ENCODE assay signal across 27 cellular contexts in the genomic region with DNA sequence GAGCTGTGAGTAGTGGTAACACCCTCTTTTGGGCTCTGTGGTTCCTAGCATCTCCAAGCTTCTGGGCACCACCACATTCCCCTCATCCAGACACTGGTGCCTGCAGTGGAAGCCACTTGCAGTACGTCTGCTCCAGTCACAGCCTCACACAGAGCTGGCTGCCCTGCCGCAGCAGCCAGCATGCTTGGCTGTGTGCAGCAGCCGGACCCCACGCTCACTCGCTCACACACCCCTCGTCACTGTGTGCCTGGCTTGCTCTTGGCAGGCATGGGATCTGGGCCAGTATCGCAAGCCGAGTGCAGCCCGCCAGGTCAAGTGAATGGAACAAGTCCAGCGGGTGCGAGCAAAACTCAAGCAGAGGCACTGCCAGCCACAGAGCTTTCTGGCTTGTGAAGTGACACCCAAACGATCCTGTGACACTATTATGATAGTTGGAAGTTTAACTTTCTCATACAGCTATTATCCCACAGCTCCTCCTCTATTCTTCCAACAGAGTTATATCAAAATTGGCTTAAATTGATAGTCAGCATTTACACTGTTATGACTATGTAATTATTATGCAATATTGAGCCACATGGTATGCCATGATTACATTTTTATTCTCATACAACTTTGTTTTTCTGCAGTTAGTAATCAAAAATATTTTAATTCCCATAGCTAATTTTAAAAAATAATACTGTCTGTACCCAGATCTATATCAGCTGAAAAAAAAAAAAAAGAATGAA.
"Had no signal": no experiment of that assay in that cellular context is flagged by ENCODE, and none has a peak within 500 bp of the region (broad histone marks: within the 10 kb centered on the region; RNA-seq: fewer than 3 reads in every experiment).

No MANE protein-coding gene starts in this region.

- ATAC-seq: activated CD4-positive, alpha-beta T cell treated with anti-CD3 and anti-CD28 coated beads for 36 hours; activated CD8-positive, alpha-beta memory T cell treated with anti-CD3 and anti-CD28 coated beads, Interleukin-2, amount 10 ng/mL, durations not matched to agents 7 days and 5 days; activated CD8-positive, alpha-beta T cell treated with anti-CD3 and anti-CD28 coated beads, Interleukin-2, amount 10 ng/mL, durations not matched to agents 7 days and 5 days; activated naive CD4-positive, alpha-beta T cell treated with anti-CD3 and anti-CD28 coated beads, Interleukin-2, amount 50 U/mL, for 72 hours; activated T-cell treated with anti-CD3 and anti-CD28 coated beads, Interleukin-2, amount 50 U/mL, for 72 hours; left ventricle myocardium superior; pancreas; stimulated activated naive B cell treated with anti-CD40 and anti-IgM and Interleukin-4, amounts not matched to agents 10 μg/mL and 1 μg/mL and 100 μg/mL, for 72 hours had no signal

- H3K27me3 ChIP-seq: pancreas, sigmoid colon, tibial nerve had no signal

- DNase-seq: activated CD4-positive, alpha-beta T cell treated with anti-CD3 and anti-CD28 coated beads for 36 hours; activated CD4-positive, CD25-positive, alpha-beta regulatory T cell; activated CD8-positive, alpha-beta memory T cell treated with anti-CD3 and anti-CD28 coated beads, Interleukin-2, amount 10 ng/mL, durations not matched to agents 7 days and 5 days; activated CD8-positive, alpha-beta T cell treated with anti-CD3 and anti-CD28 coated beads, Interleukin-2, amount 10 ng/mL, durations not matched to agents 7 days and 5 days; activated naive CD4-positive, alpha-beta T cell; activated T-cell treated with anti-CD3 and anti-CD28 coated beads for 4 hours; activated T-cell treated with anti-CD3 and anti-CD28 coated beads, Interleukin-2, amount 50 U/mL, for 72 hours; anterior cingulate cortex; effector memory CD4-positive, alpha-beta T cell; erythroblast; head of caudate nucleus; hippocampal formation; left cardiac atrium; left ventricle myocardium superior; retina; sigmoid colon; small intestine; stimulated activated CD4-positive, alpha-beta T cell treated with anti-CD3 and anti-CD28 coated beads, Interleukin-4, amount 100 ng/mL, for 4 hours; stimulated activated CD8-positive, alpha-beta memory T cell treated with anti-CD3 and anti-CD28 coated beads, Interleukin-4, amount 100 ng/mL, for 48 hours; stimulated activated naive B cell treated with anti-CD40 and anti-IgM and Interleukin-4, amounts not matched to agents 10 μg/mL and 1 μg/mL and 100 μg/mL, for 72 hours had no signal

- H3K36me3 ChIP-seq: pancreas, prostate gland, sigmoid colon, tibial nerve had no signal

- H3K4me3 ChIP-seq: pancreas, prostate gland, sigmoid colon, tibial nerve had no signal

- FAIRE-seq: bronchial epithelial cell, colon, keratinocyte, pancreas, small intestine had no signal

- H3K4me1 ChIP-seq: pancreas, prostate gland, tibial nerve had no signal

- H3K27ac ChIP-seq: pancreas, prostate gland, sigmoid colon, tibial nerve had no signal

- H3K9me3 ChIP-seq: pancreas, prostate gland had no signal
